ENCODE assay signal across 13 cellular contexts in the genomic region with DNA sequence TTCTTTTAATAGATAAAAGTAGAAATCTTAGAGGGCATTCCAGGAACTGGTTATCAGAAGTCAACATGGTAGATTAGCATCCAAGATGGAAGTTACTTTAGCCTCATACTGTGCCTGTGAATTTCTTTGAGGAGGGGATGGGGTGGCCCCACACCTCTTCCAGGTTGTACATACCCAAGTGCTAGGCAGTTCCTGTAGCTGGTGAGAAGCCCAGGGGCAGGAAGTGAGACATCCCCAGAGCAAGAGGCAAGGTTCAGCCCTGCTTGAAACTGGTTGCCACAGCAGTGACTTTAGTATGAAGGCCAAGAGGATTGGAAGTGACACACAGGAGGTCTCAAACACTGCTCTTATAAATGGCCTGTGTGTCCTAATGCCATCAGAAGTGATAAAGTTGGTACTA. TPM values are rescaled to one million over a fixed set of nuclear protein-coding genes. Genes with fewer than 3 reads are reported as not detected.
DNase-seq lines count a peak whose midpoint lies in the region; ATAC-seq and TF ChIP-seq lines count a peak whose summit lies in the region.
"Had no signal": no experiment of that assay in that cellular context is flagged by ENCODE, and none has a peak within 500 bp of the region (broad histone marks: within the 10 kb centered on the region; RNA-seq: fewer than 3 reads in every experiment).

No MANE protein-coding gene starts in this region.

- TF ChIP-seq CTCF in GM23338 (conservative IDR thresholded peaks at IDR 0.05; ENCODE audit: low read depth in 2 of 2) (no peak), WTC11 (IDR thresholded peaks at IDR 0.05) (no peak)

- peaks cover 3% of the 10 kb centered on the region; the same call in 1 of the 2 replicates for H3K79me2 ChIP-seq in GM23338 (replicated peaks; ENCODE audit: insufficient read depth)

- H3K27me3 Mint-ChIP-seq in GM23338 (ENCODE audit: insufficient read depth, low read depth, poor library complexity) (peaks cover 4% of the 10 kb centered on the region), WTC11 (ENCODE audit: low read depth) (no peaks in the 10 kb centered on the region)
- no peaks in the 10 kb centered on the region for H3K27me3 Mint-ChIP-seq in activated naive CD8-positive, alpha-beta T cell treated with anti-CD3 and anti-CD28 coated beads, Interleukin-2, amount 50 U/mL, for 24 hours

- 0 out of 2 replicates have a peak overlapping the region, but pooled peaks have one; percentile 29 for H3K27ac ChIP-seq in GM23338 (ENCODE audit: low read depth)
- H3K27ac ChIP-seq: gastrocnemius medialis, left ventricle myocardium inferior had no signal

- no peaks in the 10 kb centered on the region for H3K27me3 ChIP-seq in GM23338 (ENCODE audit: insufficient read depth)
- H3K27me3 ChIP-seq: gastrocnemius medialis had no signal

- H3K9me2 ChIP-seq in GM23338 (ENCODE audit: insufficient read depth), result no peaks in the 10 kb centered on the region

- DNase-seq in GM23338 (ENCODE audit: low spot score), result no peak
- DNase-seq in WTC11 (ENCODE audit: low spot score), result no peak
- DNase-seq in activated naive CD8-positive, alpha-beta T cell treated with anti-CD3 and anti-CD28 coated beads, Interleukin-2, amount 50 U/mL, for 24 hours, result peak; percentile 27
- DNase-seq in stimulated activated CD4-positive, alpha-beta T cell treated with anti-CD3 and anti-CD28 coated beads, Interleukin-2, amount 100 ng/mL, for 4 hours (ENCODE audit: low read depth), result peak; percentile 32
- DNase-seq in GM03348 (ENCODE audit: low spot score), result no peak
- DNase-seq in DMS114 treated with DMSO at 0.1 percent for 48 hours (lab: John Stamatoyannopoulos, UW; ENCODE audit: unreplicated experiment), result no peak
- DNase-seq in SKM-1 (lab: John Stamatoyannopoulos, UW; ENCODE audit: unreplicated experiment), result no peak
- DNase-seq: Caco-2, gastrocnemius medialis, KBM-7, left ventricle myocardium inferior had no signal

- peaks cover 67% of the 10 kb centered on the region for H3K36me3 Mint-ChIP-seq in GM23338 (ENCODE audit: low read depth)
- H3K36me3 Mint-ChIP-seq in WTC11, result peaks cover 54% of the 10 kb centered on the region
- H3K36me3 Mint-ChIP-seq in activated naive CD8-positive, alpha-beta T cell treated with anti-CD3 and anti-CD28 coated beads, Interleukin-2, amount 50 U/mL, for 24 hours (ENCODE audit: low read depth), result peaks cover 70% of the 10 kb centered on the region

- ATAC-seq in GM23338 (peak; percentile 51; the same call in 2 of the 3 replicates), WTC11 (peak; percentile 67), GM21390 (IDR thresholded peaks at IDR 0.05; ENCODE audit: unreplicated experiment) (no peak)
- ATAC-seq in activated naive CD8-positive, alpha-beta T cell treated with anti-CD3 and anti-CD28 coated beads, Interleukin-2, amount 50 U/mL, for 24 hours, result peak; percentile 50
- ATAC-seq: gastrocnemius medialis had no signal

- peaks cover 48% of the 10 kb centered on the region for H3K36me3 ChIP-seq in GM23338 (ENCODE audit: insufficient read depth)

- H3K27ac Mint-ChIP-seq in GM23338 (no peak overlapping the region), WTC11 (peak overlapping the region; percentile 42; the same call in 1 of the 2 replicates)
- peak overlapping the region; percentile 78 for H3K27ac Mint-ChIP-seq in activated naive CD8-positive, alpha-beta T cell treated with anti-CD3 and anti-CD28 coated beads, Interleukin-2, amount 50 U/mL, for 24 hours

- H3K4me1 ChIP-seq in GM23338 (ENCODE audit: insufficient read depth), result no peaks in the 10 kb centered on the region
- H3K4me1 ChIP-seq: Caco-2, gastrocnemius medialis, left ventricle myocardium inferior had no signal

- peaks cover 11% of the 10 kb centered on the region; the same call in 2 of the 3 replicates for H3K4me1 Mint-ChIP-seq in GM23338
- H3K4me1 Mint-ChIP-seq in WTC11, result peaks cover 11% of the 10 kb centered on the region
- H3K4me1 Mint-ChIP-seq in activated naive CD8-positive, alpha-beta T cell treated with anti-CD3 and anti-CD28 coated beads, Interleukin-2, amount 50 U/mL, for 24 hours, result peaks cover 61% of the 10 kb centered on the region

- H3K4me3 Mint-ChIP-seq in GM23338 (no peak overlapping the region), WTC11 (no peak overlapping the region)
- no peak overlapping the region for H3K4me3 Mint-ChIP-seq in activated naive CD8-positive, alpha-beta T cell treated with anti-CD3 and anti-CD28 coated beads, Interleukin-2, amount 50 U/mL, for 24 hours

- no peak overlapping the region for H3K4me2 ChIP-seq in GM23338

- no peak overlapping the region for H3K4me3 ChIP-seq in GM23338
- H3K4me3 ChIP-seq: gastrocnemius medialis, left ventricle myocardium inferior had no signal

- CTCF ChIA-PET in WTC11 (lab: Charles Lee), result interaction anchor here (1.2 kb wide), 1 partner anchor 17 kb away, joined by 3 read pairs; a partner anchor contains a TSS

- no peaks in the 10 kb centered on the region; the same call in 1 of the 2 replicates for H4K20me1 ChIP-seq in GM23338 (replicated peaks; ENCODE audit: insufficient read depth)

- POLR2A ChIA-PET in WTC11 (lab: Charles Lee), result no interaction called here

- no peaks in the 10 kb centered on the region for H3F3A ChIP-seq in GM23338 (replicated peaks; ENCODE audit: low read depth)

- H3K9me3 Mint-ChIP-seq in GM23338 (no peaks in the 10 kb centered on the region), WTC11 (no peaks in the 10 kb centered on the region)
- no peaks in the 10 kb centered on the region for H3K9me3 Mint-ChIP-seq in activated naive CD8-positive, alpha-beta T cell treated with anti-CD3 and anti-CD28 coated beads, Interleukin-2, amount 50 U/mL, for 24 hours

- no peak overlapping the region for H2AFZ ChIP-seq in GM23338

TF ChIP-seq in GM23338, 12 proteins besides CTCF, POLR2A, EP300 and RAD21:
- no peak for TF ChIP-seq ZNF114 (CRISPR knock-in tag; IDR thresholded peaks at IDR 0.05)

TF ChIP-seq in WTC11, 78 proteins besides CTCF, POLR2A, EP300 and RAD21 (continues in another document):
- TF ChIP-seq, protein P1, sequence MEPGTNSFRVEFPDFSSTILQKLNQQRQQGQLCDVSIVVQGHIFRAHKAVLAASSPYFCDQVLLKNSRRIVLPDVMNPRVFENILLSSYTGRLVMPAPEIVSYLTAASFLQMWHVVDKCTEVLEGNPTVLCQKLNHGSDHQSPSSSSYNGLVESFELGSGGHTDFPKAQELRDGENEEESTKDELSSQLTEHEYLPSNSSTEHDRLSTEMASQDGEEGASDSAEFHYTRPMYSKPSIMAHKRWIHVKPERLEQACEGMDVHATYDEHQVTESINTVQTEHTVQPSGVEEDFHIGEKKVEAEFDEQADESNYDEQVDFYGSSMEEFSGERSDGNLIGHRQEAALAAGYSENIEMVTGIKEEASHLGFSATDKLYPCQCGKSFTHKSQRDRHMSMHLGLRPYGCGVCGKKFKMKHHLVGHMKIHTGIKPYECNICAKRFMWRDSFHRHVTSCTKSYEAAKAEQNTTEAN (CRISPR knock-in tag; IDR thresholded peaks at IDR 0.05), result no peak
- TF ChIP-seq, protein P2, sequence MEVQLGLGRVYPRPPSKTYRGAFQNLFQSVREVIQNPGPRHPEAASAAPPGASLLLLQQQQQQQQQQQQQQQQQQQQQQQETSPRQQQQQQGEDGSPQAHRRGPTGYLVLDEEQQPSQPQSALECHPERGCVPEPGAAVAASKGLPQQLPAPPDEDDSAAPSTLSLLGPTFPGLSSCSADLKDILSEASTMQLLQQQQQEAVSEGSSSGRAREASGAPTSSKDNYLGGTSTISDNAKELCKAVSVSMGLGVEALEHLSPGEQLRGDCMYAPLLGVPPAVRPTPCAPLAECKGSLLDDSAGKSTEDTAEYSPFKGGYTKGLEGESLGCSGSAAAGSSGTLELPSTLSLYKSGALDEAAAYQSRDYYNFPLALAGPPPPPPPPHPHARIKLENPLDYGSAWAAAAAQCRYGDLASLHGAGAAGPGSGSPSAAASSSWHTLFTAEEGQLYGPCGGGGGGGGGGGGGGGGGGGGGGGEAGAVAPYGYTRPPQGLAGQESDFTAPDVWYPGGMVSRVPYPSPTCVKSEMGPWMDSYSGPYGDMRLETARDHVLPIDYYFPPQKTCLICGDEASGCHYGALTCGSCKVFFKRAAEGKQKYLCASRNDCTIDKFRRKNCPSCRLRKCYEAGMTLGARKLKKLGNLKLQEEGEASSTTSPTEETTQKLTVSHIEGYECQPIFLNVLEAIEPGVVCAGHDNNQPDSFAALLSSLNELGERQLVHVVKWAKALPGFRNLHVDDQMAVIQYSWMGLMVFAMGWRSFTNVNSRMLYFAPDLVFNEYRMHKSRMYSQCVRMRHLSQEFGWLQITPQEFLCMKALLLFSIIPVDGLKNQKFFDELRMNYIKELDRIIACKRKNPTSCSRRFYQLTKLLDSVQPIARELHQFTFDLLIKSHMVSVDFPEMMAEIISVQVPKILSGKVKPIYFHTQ (CRISPR knock-in tag; IDR thresholded peaks at IDR 0.05), result no peak
- TF ChIP-seq, protein P3, sequence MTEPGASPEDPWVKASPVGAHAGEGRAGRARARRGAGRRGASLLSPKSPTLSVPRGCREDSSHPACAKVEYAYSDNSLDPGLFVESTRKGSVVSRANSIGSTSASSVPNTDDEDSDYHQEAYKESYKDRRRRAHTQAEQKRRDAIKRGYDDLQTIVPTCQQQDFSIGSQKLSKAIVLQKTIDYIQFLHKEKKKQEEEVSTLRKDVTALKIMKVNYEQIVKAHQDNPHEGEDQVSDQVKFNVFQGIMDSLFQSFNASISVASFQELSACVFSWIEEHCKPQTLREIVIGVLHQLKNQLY (CRISPR knock-in tag; IDR thresholded peaks at IDR 0.05), result no peak
- TF ChIP-seq JUN (CRISPR knock-in tag; IDR thresholded peaks at IDR 0.05) (no peak), EMX1 (CRISPR knock-in tag; IDR thresholded peaks at IDR 0.05) (no peak), ATF1 (CRISPR knock-in tag; IDR thresholded peaks at IDR 0.05) (no peak), ESRRA (CRISPR knock-in tag; IDR thresholded peaks at IDR 0.05; ENCODE audit: borderline replicate concordance) (no peak), FOXP1 (CRISPR knock-in tag; IDR thresholded peaks at IDR 0.05; ENCODE audit: borderline replicate concordance) (no peak), TCF7 (CRISPR knock-in tag; IDR thresholded peaks at IDR 0.05; ENCODE audit: low read depth) (no peak), NR1H2 (CRISPR knock-in tag; IDR thresholded peaks at IDR 0.05) (no peak), SMAD4 (CRISPR knock-in tag; IDR thresholded peaks at IDR 0.05) (no peak), ZNF416 (CRISPR knock-in tag; IDR thresholded peaks at IDR 0.05) (no peak), ZNF121 (CRISPR knock-in tag; IDR thresholded peaks at IDR 0.05) (no peak), NFE2L1 (CRISPR knock-in tag; IDR thresholded peaks at IDR 0.05) (no peak)
- TF ChIP-seq, protein P4, sequence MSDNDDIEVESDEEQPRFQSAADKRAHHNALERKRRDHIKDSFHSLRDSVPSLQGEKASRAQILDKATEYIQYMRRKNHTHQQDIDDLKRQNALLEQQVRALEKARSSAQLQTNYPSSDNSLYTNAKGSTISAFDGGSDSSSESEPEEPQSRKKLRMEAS (CRISPR knock-in tag; IDR thresholded peaks at IDR 0.05), result no peak

RNA-seq across cellular contexts. Expression of gene GTPBP8, which starts 11.9 kb away (rescaled TPM):
- total RNA-seq in GM23338 (2014; rRNA removed; shearing (Covaris generic)), result 18.7 and 47.1 TPM in 2 replicates
- polyA plus RNA-seq in GM23338 (2016; fragmentation: Nextera tagmentation; extraction: Ambion mirVana), result 36.8 and 39.9 TPM in 2 replicates
- total RNA-seq in WTC11 (2021), result 18.6 to 19.5 TPM (median 18.6 TPM) in 3 replicates

RNA-seq across cellular contexts. Expression of gene CD200R1, which starts 27.8 kb away (rescaled TPM):
- total RNA-seq in GM23338 (2014; rRNA removed; shearing (Covaris generic)), result 0.12 and 0.28 TPM in 2 replicates
- 0.18 and 0.35 TPM in 2 replicates for polyA plus RNA-seq in GM23338 (2016; fragmentation: Nextera tagmentation; extraction: Ambion mirVana)
- not detected in 3 replicates for total RNA-seq in WTC11 (2021)
- total RNA-seq: pulmonary artery endothelial cell had no signal

Comparison
In these comparisons a context has a peak if more than half of its experiments do, and no peak if none do; other contexts are left out.
1. DNase-seq: peak in activated naive CD8-positive, alpha-beta T cell treated with anti-CD3 and anti-CD28 coated beads, Interleukin-2, amount 50 U/mL, for 24 hours (single experiment) and stimulated activated CD4-positive, alpha-beta T cell treated with anti-CD3 and anti-CD28 coated beads, Interleukin-2, amount 100 ng/mL, for 4 hours (single experiment); none in GM23338 (single experiment), WTC11 (single experiment), GM03348 (single experiment), DMS114 treated with DMSO at 0.1 percent for 48 hours (single experiment) and SKM-1 (single experiment).